In the genomic region with DNA sequence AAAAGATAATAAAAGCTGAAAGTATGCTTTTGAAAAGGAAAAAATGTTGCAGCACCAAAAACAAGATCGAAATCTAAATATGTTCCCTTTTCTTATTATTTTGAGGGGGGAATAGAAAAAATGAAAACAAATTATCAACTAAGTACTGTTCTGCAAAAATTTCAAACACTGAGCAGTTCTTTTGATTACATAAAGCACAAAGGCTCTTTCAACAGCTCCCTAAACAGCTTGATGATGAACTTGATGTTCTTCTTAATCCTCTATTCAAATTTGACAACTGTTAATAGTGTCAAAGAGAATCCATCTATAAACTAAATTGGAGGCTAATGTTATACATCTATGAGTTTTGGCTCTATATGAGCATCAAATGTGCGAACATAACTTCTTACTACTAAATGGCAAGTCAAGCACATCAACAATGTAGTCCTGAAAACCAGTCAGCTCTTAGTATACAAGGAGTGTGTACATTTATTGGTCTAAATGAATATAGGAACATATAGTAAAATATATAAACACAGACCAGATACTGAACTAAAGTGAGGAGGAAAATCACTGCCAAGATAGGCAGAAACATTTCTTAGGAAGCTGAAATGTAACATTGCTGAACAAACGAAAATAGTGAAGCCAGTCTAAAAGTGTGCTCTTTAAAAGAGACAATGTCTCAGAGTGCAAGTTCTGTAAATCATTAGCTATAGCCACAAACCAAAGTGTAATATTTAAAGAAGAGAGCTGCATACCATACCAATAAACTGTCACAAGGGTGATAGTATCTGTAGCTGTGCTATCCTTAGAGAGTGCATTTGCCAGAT, we compare ENCODE assay signal across 1 cellular context.
TF ChIP-seq lines count a peak whose summit lies in the region.

No MANE protein-coding gene starts in this region.

TF ChIP-seq in HepG2, 621 proteins besides CTCF, POLR2A, EP300 and RAD21 (continued from another document and continues in another):
- TF ChIP-seq, protein P1, sequence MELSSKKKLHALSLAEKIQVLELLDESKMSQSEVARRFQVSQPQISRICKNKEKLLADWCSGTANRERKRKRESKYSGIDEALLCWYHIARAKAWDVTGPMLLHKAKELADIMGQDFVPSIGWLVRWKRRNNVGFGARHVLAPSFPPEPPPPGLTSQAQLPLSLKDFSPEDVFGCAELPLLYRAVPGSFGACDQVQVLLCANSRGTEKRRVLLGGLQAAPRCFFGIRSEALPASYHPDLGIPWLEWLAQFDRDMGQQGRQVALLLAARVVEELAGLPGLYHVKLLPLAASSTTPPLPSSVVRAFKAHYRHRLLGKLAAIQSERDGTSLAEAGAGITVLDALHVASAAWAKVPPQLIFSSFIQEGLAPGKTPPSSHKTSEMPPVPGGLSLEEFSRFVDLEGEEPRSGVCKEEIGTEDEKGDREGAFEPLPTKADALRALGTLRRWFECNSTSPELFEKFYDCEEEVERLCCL (CRISPR knock-in tag; IDR thresholded peaks at IDR 0.05; ENCODE audit: borderline replicate concordance) = no peak
- no peak for TF ChIP-seq POGZ (CRISPR knock-in tag; IDR thresholded peaks at IDR 0.05)
- TF ChIP-seq, protein P2, sequence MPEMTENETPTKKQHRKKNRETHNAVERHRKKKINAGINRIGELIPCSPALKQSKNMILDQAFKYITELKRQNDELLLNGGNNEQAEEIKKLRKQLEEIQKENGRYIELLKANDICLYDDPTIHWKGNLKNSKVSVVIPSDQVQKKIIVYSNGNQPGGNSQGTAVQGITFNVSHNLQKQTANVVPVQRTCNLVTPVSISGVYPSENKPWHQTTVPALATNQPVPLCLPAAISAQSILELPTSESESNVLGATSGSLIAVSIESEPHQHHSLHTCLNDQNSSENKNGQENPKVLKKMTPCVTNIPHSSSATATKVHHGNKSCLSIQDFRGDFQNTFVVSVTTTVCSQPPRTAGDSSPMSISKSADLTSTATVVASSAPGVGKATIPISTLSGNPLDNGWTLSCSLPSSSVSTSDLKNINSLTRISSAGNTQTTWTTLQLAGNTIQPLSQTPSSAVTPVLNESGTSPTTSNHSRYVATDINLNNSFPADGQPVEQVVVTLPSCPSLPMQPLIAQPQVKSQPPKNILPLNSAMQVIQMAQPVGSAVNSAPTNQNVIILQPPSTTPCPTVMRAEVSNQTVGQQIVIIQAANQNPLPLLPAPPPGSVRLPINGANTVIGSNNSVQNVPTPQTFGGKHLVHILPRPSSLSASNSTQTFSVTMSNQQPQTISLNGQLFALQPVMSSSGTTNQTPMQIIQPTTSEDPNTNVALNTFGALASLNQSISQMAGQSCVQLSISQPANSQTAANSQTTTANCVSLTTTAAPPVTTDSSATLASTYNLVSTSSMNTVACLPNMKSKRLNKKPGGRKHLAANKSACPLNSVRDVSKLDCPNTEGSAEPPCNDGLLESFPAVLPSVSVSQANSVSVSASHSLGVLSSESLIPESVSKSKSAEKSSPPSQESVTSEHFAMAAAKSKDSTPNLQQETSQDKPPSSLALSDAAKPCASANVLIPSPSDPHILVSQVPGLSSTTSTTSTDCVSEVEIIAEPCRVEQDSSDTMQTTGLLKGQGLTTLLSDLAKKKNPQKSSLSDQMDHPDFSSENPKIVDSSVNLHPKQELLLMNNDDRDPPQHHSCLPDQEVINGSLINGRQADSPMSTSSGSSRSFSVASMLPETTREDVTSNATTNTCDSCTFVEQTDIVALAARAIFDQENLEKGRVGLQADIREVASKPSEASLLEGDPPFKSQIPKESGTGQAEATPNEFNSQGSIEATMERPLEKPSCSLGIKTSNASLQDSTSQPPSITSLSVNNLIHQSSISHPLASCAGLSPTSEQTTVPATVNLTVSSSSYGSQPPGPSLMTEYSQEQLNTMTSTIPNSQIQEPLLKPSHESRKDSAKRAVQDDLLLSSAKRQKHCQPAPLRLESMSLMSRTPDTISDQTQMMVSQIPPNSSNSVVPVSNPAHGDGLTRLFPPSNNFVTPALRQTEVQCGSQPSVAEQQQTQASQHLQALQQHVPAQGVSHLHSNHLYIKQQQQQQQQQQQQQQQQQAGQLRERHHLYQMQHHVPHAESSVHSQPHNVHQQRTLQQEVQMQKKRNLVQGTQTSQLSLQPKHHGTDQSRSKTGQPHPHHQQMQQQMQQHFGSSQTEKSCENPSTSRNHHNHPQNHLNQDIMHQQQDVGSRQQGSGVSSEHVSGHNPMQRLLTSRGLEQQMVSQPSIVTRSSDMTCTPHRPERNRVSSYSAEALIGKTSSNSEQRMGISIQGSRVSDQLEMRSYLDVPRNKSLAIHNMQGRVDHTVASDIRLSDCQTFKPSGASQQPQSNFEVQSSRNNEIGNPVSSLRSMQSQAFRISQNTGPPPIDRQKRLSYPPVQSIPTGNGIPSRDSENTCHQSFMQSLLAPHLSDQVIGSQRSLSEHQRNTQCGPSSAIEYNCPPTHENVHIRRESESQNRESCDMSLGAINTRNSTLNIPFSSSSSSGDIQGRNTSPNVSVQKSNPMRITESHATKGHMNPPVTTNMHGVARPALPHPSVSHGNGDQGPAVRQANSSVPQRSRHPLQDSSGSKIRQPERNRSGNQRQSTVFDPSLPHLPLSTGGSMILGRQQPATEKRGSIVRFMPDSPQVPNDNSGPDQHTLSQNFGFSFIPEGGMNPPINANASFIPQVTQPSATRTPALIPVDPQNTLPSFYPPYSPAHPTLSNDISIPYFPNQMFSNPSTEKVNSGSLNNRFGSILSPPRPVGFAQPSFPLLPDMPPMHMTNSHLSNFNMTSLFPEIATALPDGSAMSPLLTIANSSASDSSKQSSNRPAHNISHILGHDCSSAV (CRISPR knock-in tag; IDR thresholded peaks at IDR 0.05; ENCODE audit: borderline replicate concordance) = no peak
- peak; percentile 69; the same call in 1 of the 2 replicates for TF ChIP-seq PPARG (CRISPR knock-in tag; conservative IDR thresholded peaks at IDR 0.05)
- TF ChIP-seq, protein P3, sequence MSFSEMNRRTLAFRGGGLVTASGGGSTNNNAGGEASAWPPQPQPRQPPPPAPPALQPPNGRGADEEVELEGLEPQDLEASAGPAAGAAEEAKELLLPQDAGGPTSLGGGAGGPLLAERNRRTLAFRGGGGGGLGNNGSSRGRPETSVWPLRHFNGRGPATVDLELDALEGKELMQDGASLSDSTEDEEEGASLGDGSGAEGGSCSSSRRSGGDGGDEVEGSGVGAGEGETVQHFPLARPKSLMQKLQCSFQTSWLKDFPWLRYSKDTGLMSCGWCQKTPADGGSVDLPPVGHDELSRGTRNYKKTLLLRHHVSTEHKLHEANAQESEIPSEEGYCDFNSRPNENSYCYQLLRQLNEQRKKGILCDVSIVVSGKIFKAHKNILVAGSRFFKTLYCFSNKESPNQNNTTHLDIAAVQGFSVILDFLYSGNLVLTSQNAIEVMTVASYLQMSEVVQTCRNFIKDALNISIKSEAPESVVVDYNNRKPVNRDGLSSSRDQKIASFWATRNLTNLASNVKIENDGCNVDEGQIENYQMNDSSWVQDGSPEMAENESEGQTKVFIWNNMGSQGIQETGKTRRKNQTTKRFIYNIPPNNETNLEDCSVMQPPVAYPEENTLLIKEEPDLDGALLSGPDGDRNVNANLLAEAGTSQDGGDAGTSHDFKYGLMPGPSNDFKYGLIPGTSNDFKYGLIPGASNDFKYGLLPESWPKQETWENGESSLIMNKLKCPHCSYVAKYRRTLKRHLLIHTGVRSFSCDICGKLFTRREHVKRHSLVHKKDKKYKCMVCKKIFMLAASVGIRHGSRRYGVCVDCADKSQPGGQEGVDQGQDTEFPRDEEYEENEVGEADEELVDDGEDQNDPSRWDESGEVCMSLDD (CRISPR knock-in tag; IDR thresholded peaks at IDR 0.05; ENCODE audit: borderline replicate concordance) = no peak
- no peak for TF ChIP-seq CEBPB (IDR thresholded peaks at IDR 0.05; ENCODE audit: borderline replicate concordance, low read depth, low read length)
- TF ChIP-seq ZNF709 (CRISPR knock-in tag; IDR thresholded peaks at IDR 0.05) = no peak
- TF ChIP-seq, protein P4, sequence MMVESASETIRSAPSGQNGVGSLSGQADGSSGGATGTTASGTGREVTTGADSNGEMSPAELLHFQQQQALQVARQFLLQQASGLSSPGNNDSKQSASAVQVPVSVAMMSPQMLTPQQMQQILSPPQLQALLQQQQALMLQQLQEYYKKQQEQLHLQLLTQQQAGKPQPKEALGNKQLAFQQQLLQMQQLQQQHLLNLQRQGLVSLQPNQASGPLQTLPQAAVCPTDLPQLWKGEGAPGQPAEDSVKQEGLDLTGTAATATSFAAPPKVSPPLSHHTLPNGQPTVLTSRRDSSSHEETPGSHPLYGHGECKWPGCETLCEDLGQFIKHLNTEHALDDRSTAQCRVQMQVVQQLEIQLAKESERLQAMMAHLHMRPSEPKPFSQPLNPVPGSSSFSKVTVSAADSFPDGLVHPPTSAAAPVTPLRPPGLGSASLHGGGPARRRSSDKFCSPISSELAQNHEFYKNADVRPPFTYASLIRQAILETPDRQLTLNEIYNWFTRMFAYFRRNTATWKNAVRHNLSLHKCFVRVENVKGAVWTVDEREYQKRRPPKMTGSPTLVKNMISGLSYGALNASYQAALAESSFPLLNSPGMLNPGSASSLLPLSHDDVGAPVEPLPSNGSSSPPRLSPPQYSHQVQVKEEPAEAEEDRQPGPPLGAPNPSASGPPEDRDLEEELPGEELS (CRISPR knock-in tag; IDR thresholded peaks at IDR 0.05) = 0 out of 2 replicates have a peak, but pooled peaks have one; percentile 22
- peak; percentile 59 for TF ChIP-seq ASH2L (IDR thresholded peaks at IDR 0.05; ENCODE audit: insufficient read length, low read depth, low read length)
- 0 out of 2 replicates have a peak, but pooled peaks have one; percentile 8 for TF ChIP-seq MAFF (IDR thresholded peaks at IDR 0.05; ENCODE audit: low read depth, low read length)
- TF ChIP-seq KAT2B (IDR thresholded peaks at IDR 0.05; ENCODE audit: borderline replicate concordance, low read depth, low read length) = no peak
- TF ChIP-seq NFKB2 (CRISPR knock-in tag; IDR thresholded peaks at IDR 0.05; ENCODE audit: borderline replicate concordance) = no peak
- TF ChIP-seq NR3C1 (CRISPR knock-in tag; IDR thresholded peaks at IDR 0.05) = no peak
- TF ChIP-seq, protein P5, sequence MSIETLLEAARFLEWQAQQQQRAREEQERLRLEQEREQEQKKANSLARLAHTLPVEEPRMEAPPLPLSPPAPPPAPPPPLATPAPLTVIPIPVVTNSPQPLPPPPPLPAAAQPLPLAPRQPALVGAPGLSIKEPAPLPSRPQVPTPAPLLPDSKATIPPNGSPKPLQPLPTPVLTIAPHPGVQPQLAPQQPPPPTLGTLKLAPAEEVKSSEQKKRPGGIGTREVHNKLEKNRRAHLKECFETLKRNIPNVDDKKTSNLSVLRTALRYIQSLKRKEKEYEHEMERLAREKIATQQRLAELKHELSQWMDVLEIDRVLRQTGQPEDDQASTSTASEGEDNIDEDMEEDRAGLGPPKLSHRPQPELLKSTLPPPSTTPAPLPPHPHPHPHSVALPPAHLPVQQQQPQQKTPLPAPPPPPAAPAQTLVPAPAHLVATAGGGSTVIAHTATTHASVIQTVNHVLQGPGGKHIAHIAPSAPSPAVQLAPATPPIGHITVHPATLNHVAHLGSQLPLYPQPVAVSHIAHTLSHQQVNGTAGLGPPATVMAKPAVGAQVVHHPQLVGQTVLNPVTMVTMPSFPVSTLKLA (IDR thresholded peaks at IDR 0.05) = no peak
- TF ChIP-seq SMYD3 (CRISPR knock-in tag; IDR thresholded peaks at IDR 0.05) = no peak
- TF ChIP-seq MXI1 (IDR thresholded peaks at IDR 0.05; ENCODE audit: borderline replicate concordance, low read depth, low read length) = no peak
- TF ChIP-seq, protein P6, sequence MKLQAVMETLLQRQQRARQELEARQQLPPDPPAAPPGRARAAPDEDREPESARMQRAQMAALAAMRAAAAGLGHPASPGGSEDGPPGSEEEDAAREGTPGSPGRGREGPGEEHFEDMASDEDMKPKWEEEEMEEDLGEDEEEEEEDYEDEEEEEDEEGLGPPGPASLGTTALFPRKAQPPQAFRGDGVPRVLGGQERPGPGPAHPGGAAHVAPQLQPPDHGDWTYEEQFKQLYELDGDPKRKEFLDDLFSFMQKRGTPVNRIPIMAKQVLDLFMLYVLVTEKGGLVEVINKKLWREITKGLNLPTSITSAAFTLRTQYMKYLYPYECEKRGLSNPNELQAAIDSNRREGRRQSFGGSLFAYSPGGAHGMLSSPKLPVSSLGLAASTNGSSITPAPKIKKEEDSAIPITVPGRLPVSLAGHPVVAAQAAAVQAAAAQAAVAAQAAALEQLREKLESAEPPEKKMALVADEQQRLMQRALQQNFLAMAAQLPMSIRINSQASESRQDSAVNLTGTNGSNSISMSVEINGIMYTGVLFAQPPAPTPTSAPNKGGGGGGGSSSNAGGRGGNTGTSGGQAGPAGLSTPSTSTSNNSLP (IDR thresholded peaks at IDR 0.05; ENCODE audit: low read depth, low read length) = 0 out of 2 replicates have a peak, but pooled peaks have one; percentile 47
- TF ChIP-seq HNRNPK (IDR thresholded peaks at IDR 0.05; ENCODE audit: low read depth, low read length, poor library complexity, severe bottlenecking) = no peak
- TF ChIP-seq GATAD2A (CRISPR knock-in tag; IDR thresholded peaks at IDR 0.05) = no peak
- TF ChIP-seq ZNF550 (CRISPR knock-in tag; IDR thresholded peaks at IDR 0.05; ENCODE audit: borderline replicate concordance) = no peak
- peak; percentile 30; the same call in 1 of the 2 replicates for TF ChIP-seq HNF4A (CRISPR knock-in tag; IDR thresholded peaks at IDR 0.05)
- no peak for TF ChIP-seq SETDB1 (CRISPR knock-in tag; IDR thresholded peaks at IDR 0.05; ENCODE audit: borderline replicate concordance)
- TF ChIP-seq TGIF2 (CRISPR knock-in tag; IDR thresholded peaks at IDR 0.05) = no peak
- TF ChIP-seq ZNF256 (CRISPR knock-in tag; conservative IDR thresholded peaks at IDR 0.05) = no peak
- no peak for TF ChIP-seq RFX3 (CRISPR knock-in tag; IDR thresholded peaks at IDR 0.05)
- no peak for TF ChIP-seq ZBTB21 (CRISPR knock-in tag; IDR thresholded peaks at IDR 0.05)
- TF ChIP-seq, protein P7, sequence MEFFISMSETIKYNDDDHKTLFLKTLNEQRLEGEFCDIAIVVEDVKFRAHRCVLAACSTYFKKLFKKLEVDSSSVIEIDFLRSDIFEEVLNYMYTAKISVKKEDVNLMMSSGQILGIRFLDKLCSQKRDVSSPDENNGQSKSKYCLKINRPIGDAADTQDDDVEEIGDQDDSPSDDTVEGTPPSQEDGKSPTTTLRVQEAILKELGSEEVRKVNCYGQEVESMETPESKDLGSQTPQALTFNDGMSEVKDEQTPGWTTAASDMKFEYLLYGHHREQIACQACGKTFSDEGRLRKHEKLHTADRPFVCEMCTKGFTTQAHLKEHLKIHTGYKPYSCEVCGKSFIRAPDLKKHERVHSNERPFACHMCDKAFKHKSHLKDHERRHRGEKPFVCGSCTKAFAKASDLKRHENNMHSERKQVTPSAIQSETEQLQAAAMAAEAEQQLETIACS (CRISPR knock-in tag; IDR thresholded peaks at IDR 0.05) = no peak
- no peak for TF ChIP-seq SMAD1 (CRISPR knock-in tag; IDR thresholded peaks at IDR 0.05; ENCODE audit: borderline replicate concordance, low read depth)
- TF ChIP-seq ZBTB20 (CRISPR knock-in tag; IDR thresholded peaks at IDR 0.05; ENCODE audit: borderline replicate concordance, low read depth) = 0 out of 2 replicates have a peak, but pooled peaks have one; percentile 41
- no peak for TF ChIP-seq ZNF772 (CRISPR knock-in tag; IDR thresholded peaks at IDR 0.05)
- no peak for TF ChIP-seq KMT2B (CRISPR knock-in tag; IDR thresholded peaks at IDR 0.05)
- TF ChIP-seq DPF2 (CRISPR knock-in tag; IDR thresholded peaks at IDR 0.05; ENCODE audit: borderline replicate concordance, low read depth) = no peak
- TF ChIP-seq REXO4 (CRISPR knock-in tag; IDR thresholded peaks at IDR 0.05; ENCODE audit: borderline replicate concordance) = no peak
- no peak for TF ChIP-seq SNRNP70 (IDR thresholded peaks at IDR 0.05; ENCODE audit: low read depth, low read length)
